8 cellular contexts compared by ENCODE assay signal in genomic region chr11:64810271-64810890, GRCh38. TPM values are rescaled to one million over a fixed set of nuclear protein-coding genes. Genes with fewer than 3 reads are reported as not detected.
DNase-seq lines count a peak whose midpoint lies in the region; ATAC-seq and TF ChIP-seq lines count a peak whose summit lies in the region.

Gene MEN1, minus strand, starts transcription at chr11:64810551. Its CDS starts 442 bp downstream, at chr11:64810109.

- H3K27me3 Mint-ChIP-seq in Caco-2 (ENCODE audit: insufficient read depth, unreplicated experiment) = no peaks in the 10 kb centered on the region

- intact Hi-C loops in Caco-2 (cut with micrococcal nuclease; ENCODE audit: unreplicated experiment) = loop anchor here (1.0 kb wide), 3 partner anchors 32 to 312 kb away; partner anchors contain the start of genes FAU, MRPL49 and SF1

- no peaks in the 10 kb centered on the region for H3K27me3 ChIP-seq in Caco-2 (replicated peaks; ENCODE audit: control insufficient read depth, insufficient read depth, low read length)

- TF ChIP-seq CTCF in Caco-2 (IDR thresholded peaks at IDR 0.05; ENCODE audit: insufficient read depth in 1 of 2, low read depth in 1 of 2, low read length in 1 of 2, severe bottlenecking in 1 of 2, unreplicated experiment in 1 of 2) = no peak
- no peak for TF ChIP-seq CTCF in epithelial cell of proximal tubule (conservative IDR thresholded peaks at IDR 0.05; ENCODE audit: low read depth, low read length)

- H3K4me1 Mint-ChIP-seq in Caco-2 (ENCODE audit: low read depth, unreplicated experiment) = peaks cover 2% of the 10 kb centered on the region

- peaks cover 2% of the 10 kb centered on the region for H3K4me1 ChIP-seq in Caco-2

- BruUV-seq in Caco-2 (replicated peaks; lab: Mats Ljungman, UMichigan) = no TSS peak

- POLR2A ChIA-PET in Caco-2 (lab: Charles Lee) = interaction anchor here (0.7 to 1.7 kb wide), 5 partner anchors 32 to 301 kb away, joined by 3 to 13 read pairs (median 3); partner anchors contain the start of genes SF1 and TM7SF2

- DNase-seq in Caco-2 (peak; percentile 98 to 99), epithelial cell of proximal tubule (ENCODE audit: low read depth) (peak; percentile 52), mucosa of gallbladder (ENCODE audit: low spot score) (peak; percentile 96)
- DNase-seq in Jurkat, Clone E6-1 (ENCODE audit: low read depth, low spot score) = peak; percentile 84
- DNase-seq in activated T-cell treated with anti-CD3 and anti-CD28 coated beads, Interleukin-2, amount 50 U/mL, for 1 hour = peak; percentile 84
- DNase-seq in stimulated activated CD8-positive, alpha-beta memory T cell treated with anti-CD3 and anti-CD28 coated beads, Interleukin-4, amount 100 ng/mL, for 24 hours (ENCODE audit: low read depth) = peak; percentile 78

- H3K4me3 ChIP-seq in Caco-2 (ENCODE audit: low read depth, low read length) (peak within 1 kb of the TSS; percentile 90), epithelial cell of proximal tubule (ENCODE audit: low read depth, low read length) (peak within 1 kb of the TSS; percentile 97)
- peak within 1 kb of the TSS; percentile 80 for H3K4me3 ChIP-seq in Jurkat, Clone E6-1 (ENCODE audit: low read length)

- H3K9me3 ChIP-seq in Caco-2 = no peaks in the 10 kb centered on the region

- H3K36me3 Mint-ChIP-seq in Caco-2 (ENCODE audit: insufficient read depth, unreplicated experiment) = peaks cover 14% of the 10 kb centered on the region

- CTCF ChIA-PET in Caco-2 (lab: Charles Lee) = interaction anchor here (0.7 to 1.8 kb wide), 8 partner anchors 23 to 301 kb away, joined by 3 to 10 read pairs (median 4); partner anchors contain the start of genes CDC42BPG and TM7SF2

- ATAC-seq in GM21528 (IDR thresholded peaks at IDR 0.05; ENCODE audit: low FRiP score, unreplicated experiment) = peak; percentile 62

- H3K4me3 Mint-ChIP-seq in Caco-2 (ENCODE audit: unreplicated experiment) = peak within 1 kb of the TSS; percentile 85

- H3K36me3 ChIP-seq in Caco-2 (ENCODE audit: control insufficient read depth, insufficient read depth, low read length) = no peaks in the 10 kb centered on the region; the same call in 1 of the 2 replicates

- H3K9me3 Mint-ChIP-seq in Caco-2 (ENCODE audit: unreplicated experiment) = no peaks in the 10 kb centered on the region

- H3K27ac Mint-ChIP-seq in Caco-2 (ENCODE audit: unreplicated experiment) = peak within 1 kb of the TSS; percentile 34

TF ChIP-seq in PFSK-1, 5 proteins besides CTCF, POLR2A, EP300 and RAD21:
- TF ChIP-seq REST (IDR thresholded peaks at IDR 0.05; ENCODE audit: insufficient read depth in 1 of 2, low read depth in 2 of 2, low read length in 2 of 2) = no peak
- no peak for TF ChIP-seq SIN3A (IDR thresholded peaks at IDR 0.05; ENCODE audit: borderline replicate concordance, insufficient read depth, low read length)
- peak; percentile 88 for TF ChIP-seq POLR2AphosphoS5 (IDR thresholded peaks at IDR 0.05; ENCODE audit: low read depth, low read length)

RNA-seq across cellular contexts. Expression of gene MEN1, which starts in this region (rescaled TPM):
- total RNA-seq in Caco-2 (2022) (32.7 and 36.8 TPM in 2 replicates), epithelial cell of proximal tubule (23.5 and 26.4 TPM in 2 replicates), mucosa of gallbladder (34.8 TPM)
- polyA plus RNA-seq in Jurkat, Clone E6-1 (2012; ENCODE audit: insufficient read depth, insufficient read length) = 71.2 TPM
- 59.7 TPM for polyA plus RNA-seq in PFSK-1 (2012; ENCODE audit: insufficient read length, low read depth)

Comparison
In these comparisons a context has a peak if more than half of its experiments do, and no peak if none do; other contexts are left out.
1. Peak in every context shown above with its lines: DNase-seq, ATAC-seq and H3K4me3 ChIP-seq.